In genomic region chr9:136278221-136278620, GRCh38 we compare ENCODE assay signal across 8 cellular contexts.
"Had no signal": no experiment of that assay in that cellular context is flagged by ENCODE, and none has a peak within 500 bp of the region (broad histone marks: within the 10 kb centered on the region; RNA-seq: fewer than 3 reads in every experiment).

No MANE protein-coding gene starts in this region.

- DNase-seq: GDM1, GF-D8 had no signal

- ATAC-seq: GM12878 had no signal

- H3K4me3 ChIP-seq: GM12878 had no signal

- FAIRE-seq: G401.6, GM12878, GM12891, GM12892, GM18507, GM19239 had no signal
